9 cellular contexts compared by ENCODE assay signal in the genomic region with DNA sequence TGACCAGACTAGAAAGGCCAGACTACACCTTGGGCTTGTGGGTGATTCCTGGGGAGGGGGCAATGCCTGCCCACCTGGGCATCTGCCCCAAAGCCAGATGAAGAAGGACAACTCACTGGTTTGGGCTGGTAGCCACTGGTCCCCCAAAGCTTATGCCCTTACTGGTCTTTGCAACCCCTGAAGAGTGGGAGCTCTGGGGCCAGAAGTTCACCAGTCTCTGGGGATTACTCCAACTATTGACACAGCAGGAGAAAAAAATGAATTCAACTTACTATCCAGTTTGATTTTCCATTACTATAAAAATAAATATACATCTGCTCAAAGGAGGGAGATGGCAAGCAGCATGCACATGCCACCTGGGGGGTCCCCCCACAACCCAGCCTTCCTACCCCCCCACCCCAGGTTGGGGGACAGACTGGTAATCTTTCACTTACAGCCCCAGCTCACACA. TPM values are rescaled to one million over a fixed set of nuclear protein-coding genes. Genes with fewer than 3 reads are reported as not detected.
DNase-seq lines count a peak whose midpoint lies in the region; ATAC-seq, FAIRE-seq and TF ChIP-seq lines count a peak whose summit lies in the region.
"Had no signal": no experiment of that assay in that cellular context is flagged by ENCODE, and none has a peak within 500 bp of the region (broad histone marks: within the 10 kb centered on the region; RNA-seq: fewer than 3 reads in every experiment).

No MANE protein-coding gene starts in this region.

- H3K4me3 ChIP-seq in BE2C (ENCODE audit: low read depth, low read length) (peak overlapping the region; percentile 71), H1 (ENCODE audit: extremely low read depth in 1 of 4, insufficient read depth in 2 of 4, low read depth in 3 of 4, low read length in 4 of 4) (peak overlapping the region in 3 of 4 experiments; percentile 62 to 82 (median 62); a peak in 4 of 8 replicates)

- H4K91ac ChIP-seq in H1 (replicated peaks; ENCODE audit: insufficient read length, low read length) = no peak overlapping the region

- POLR2A ChIA-PET in H1 (lab: Charles Lee; ENCODE audit: partially characterized antibody) = interaction anchor here (1.0 to 13.5 kb wide), 9 partner anchors 10 to 219 kb away, joined by 3 to 355 read pairs (median 7); partner anchors contain the start of genes CD164L2 and IFI6

- FAIRE-seq in H1 (lab: Jason Lieb, UNC) (no peak), HTR-8/SVneo (lab: Jason Lieb, UNC) (no peak)

- no peak overlapping the region for H3K4ac ChIP-seq in H1 (replicated peaks; ENCODE audit: insufficient read length, low read depth, low read length)

- peak overlapping the region; percentile 91 for H3K4me3 Mint-ChIP-seq in nephron progenitor cell

- H3K4me1 Mint-ChIP-seq in nephron progenitor cell = no peaks in the 10 kb centered on the region

- TF ChIP-seq RAD21 in H1 (IDR thresholded peaks at IDR 0.05 in 1 of 2, conservative IDR thresholded peaks at IDR 0.05 in 1 of 2; ENCODE audit: low read depth in 2 of 2, low read length in 2 of 2) = no peak

- no peak overlapping the region for H3K14ac ChIP-seq in H1 (ENCODE audit: insufficient read length)

- no peaks in the 10 kb centered on the region for H3K36me3 ChIP-seq in BE2C
- H3K36me3 ChIP-seq in H1 (ENCODE audit: control insufficient read depth in 2 of 4, insufficient read depth in 4 of 4, low read length in 3 of 4) = no peaks in the 10 kb centered on the region

- H3K79me2 ChIP-seq in H1 (ENCODE audit: control insufficient read depth in 1 of 2, insufficient read depth in 2 of 2, low read length in 2 of 2) = peaks cover 5 to 62% of the 10 kb centered on the region in 2 experiments; a peak in 3 of 4 replicates

- no peak overlapping the region for H3K27ac ChIP-seq in H1 (ENCODE audit: low read depth, low read length)

- no peak overlapping the region for H3K23ac ChIP-seq in H1 (ENCODE audit: insufficient read length)

- TF ChIP-seq POLR2A in H1 (IDR thresholded peaks at IDR 0.05; ENCODE audit: control extremely low read depth in 1 of 2, low read depth in 2 of 2, low read length in 2 of 2) = no peak

- H3K27me3 ChIP-seq in BE2C (no peaks in the 10 kb centered on the region), H1 (replicated peaks in 1 of 4; ENCODE audit: control insufficient read depth in 3 of 4, extremely low read depth in 1 of 4, insufficient read depth in 3 of 4, low read length in 3 of 4) (no peaks in the 10 kb centered on the region)

- H3K9me3 Mint-ChIP-seq in nephron progenitor cell = no peaks in the 10 kb centered on the region

- peaks cover 20% of the 10 kb centered on the region for H3K79me1 ChIP-seq in H1 (ENCODE audit: low read depth, low read length)

- H2BK15ac ChIP-seq in H1 (ENCODE audit: low read length) = no peak overlapping the region

- H3K4me2 ChIP-seq in H1 (ENCODE audit: insufficient read depth in 1 of 2, low read depth in 2 of 2, low read length in 2 of 2) = 0 out of 4 replicates have a peak overlapping the region, but pooled peaks have one; percentile 74 to 95

- TF ChIP-seq EP300 in H1 (IDR thresholded peaks at IDR 0.05; ENCODE audit: borderline replicate concordance in 1 of 2, low read depth in 2 of 2, low read length in 2 of 2) = no peak

- H3K4me1 ChIP-seq in BE2C (peaks cover 29% of the 10 kb centered on the region), H1 (replicated peaks in 1 of 4; ENCODE audit: control insufficient read depth in 3 of 4, insufficient read depth in 4 of 4, low read length in 3 of 4) (peaks cover 26 to 53% (median 42%) of the 10 kb centered on the region in 4 experiments)

- no peak overlapping the region for H2AK5ac ChIP-seq in H1 (ENCODE audit: low read depth, low read length)

- peak overlapping the region; percentile 2; the same call in 1 of the 2 replicates for H2BK12ac ChIP-seq in H1 (ENCODE audit: low read depth, low read length)

- peaks cover 18 to 45% of the 10 kb centered on the region in 2 experiments for H4K20me1 ChIP-seq in H1 (replicated peaks in 1 of 2; ENCODE audit: control insufficient read depth in 1 of 2, insufficient read depth in 2 of 2, low read length in 2 of 2)

- no peaks in the 10 kb centered on the region for H3K36me3 Mint-ChIP-seq in nephron progenitor cell (ENCODE audit: low read depth)

- DNase-seq in BE2C (no peak), NCI-H2171 treated with DMSO at 0.1 percent for 48 hours (lab: John Stamatoyannopoulos, UW) (peak; percentile 62), H1 (ENCODE audit: low read depth in 1 of 2, low spot score in 2 of 2) (no peak), nephron progenitor cell (no peak), COLO668 (lab: John Stamatoyannopoulos, UW; ENCODE audit: unreplicated experiment) (no peak), HTR-8/SVneo (ENCODE audit: insufficient read length, low spot score) (no peak), occipital lobe (lab: John Stamatoyannopoulos, UW) (no peak)

- no peak for ATAC-seq in GM21737 (IDR thresholded peaks at IDR 0.05; ENCODE audit: unreplicated experiment)

- CTCF ChIA-PET in H1 (lab: Charles Lee; ENCODE audit: partially characterized antibody) = interaction anchor here (0.8 to 37.8 kb wide), 24 partner anchors 9 to 301 kb away, joined by 3 to 1807 read pairs (median 5); partner anchors contain the start of gene IFI6

- H4K5ac ChIP-seq in H1 (ENCODE audit: insufficient read length, low read depth, low read length) = no peak overlapping the region

- no peaks in the 10 kb centered on the region for H3K9me3 ChIP-seq in BE2C
- H3K9me3 ChIP-seq in H1 (ENCODE audit: insufficient read depth in 2 of 2, low read depth in 1 of 2, low read length in 1 of 2) = no peaks in the 10 kb centered on the region

- no peak overlapping the region for H3K18ac ChIP-seq in H1 (ENCODE audit: extremely low read depth, low read length)

- H2AFZ ChIP-seq in H1 (ENCODE audit: low read length) = no peak overlapping the region

- no peak overlapping the region for H2BK20ac ChIP-seq in H1 (ENCODE audit: low read length)

- no peak overlapping the region for H3K9ac ChIP-seq in H1 (replicated peaks in 1 of 4; ENCODE audit: extremely low read depth in 1 of 4, low read depth in 3 of 4, low read length in 3 of 4)

- no peak overlapping the region for H2BK5ac ChIP-seq in H1 (ENCODE audit: low read depth, low read length)

- H2BK120ac ChIP-seq in H1 (replicated peaks; ENCODE audit: low read depth, low read length) = no peak overlapping the region

- H3K56ac ChIP-seq in H1 (replicated peaks; ENCODE audit: insufficient read length, low read depth, low read length) = no peak overlapping the region

- H4K8ac ChIP-seq in H1 (ENCODE audit: extremely low read depth, insufficient read depth, low read length) = no peak overlapping the region

- peaks cover 11% of the 10 kb centered on the region for H3K23me2 ChIP-seq in H1 (ENCODE audit: low read depth, low read length)

- peak overlapping the region; percentile 94 for H3K27ac Mint-ChIP-seq in nephron progenitor cell

- no peaks in the 10 kb centered on the region for H3K27me3 Mint-ChIP-seq in nephron progenitor cell (ENCODE audit: low read depth, poor library complexity)

- TF ChIP-seq CTCF in BE2C (IDR thresholded peaks at IDR 0.05; ENCODE audit: low read depth, low read length) (no peak), H1 (IDR thresholded peaks at IDR 0.05; ENCODE audit: control extremely low read depth in 1 of 3, insufficient read depth in 1 of 3, low read depth in 1 of 3, low read length in 3 of 3) (no peak), nephron progenitor cell (IDR thresholded peaks at IDR 0.05) (no peak)

TF ChIP-seq in H1, 55 proteins besides CTCF, POLR2A, EP300 and RAD21:
- TF ChIP-seq KDM1A (IDR thresholded peaks at IDR 0.05; ENCODE audit: borderline replicate concordance, low read length) (no peak), ZNF274 (IDR thresholded peaks at IDR 0.05; ENCODE audit: borderline replicate concordance, extremely low read depth, low read length) (no peak), CHD1 (IDR thresholded peaks at IDR 0.05; ENCODE audit: low read depth, low read length) (no peak), CBX5 (IDR thresholded peaks at IDR 0.05; ENCODE audit: low read depth, low read length) (no peak), HDAC2 (IDR thresholded peaks at IDR 0.05; ENCODE audit: borderline replicate concordance in 1 of 2, low read depth in 2 of 2, low read length in 2 of 2) (no peak), RFX5 (IDR thresholded peaks at IDR 0.05; ENCODE audit: borderline replicate concordance, low read depth, low read length) (no peak), YY1 (IDR thresholded peaks at IDR 0.05; ENCODE audit: low read depth, low read length) (no peak), GTF2F1 (IDR thresholded peaks at IDR 0.05; ENCODE audit: borderline replicate concordance, low read depth, low read length) (no peak), CREB1 (IDR thresholded peaks at IDR 0.05) (no peak), RBBP5 (IDR thresholded peaks at IDR 0.05; ENCODE audit: borderline replicate concordance, low read depth, low read length) (no peak), CEBPB (IDR thresholded peaks at IDR 0.05; ENCODE audit: low read depth, low read length) (no peak), HDAC6 (IDR thresholded peaks at IDR 0.05; ENCODE audit: low read depth, low read length) (no peak)

RNA-seq across cellular contexts. Expression of gene AHDC1, which starts 2.6 kb away (rescaled TPM):
- 49.9 TPM for polyA plus RNA-seq in BE2C (2012; ENCODE audit: insufficient read depth, insufficient read length, low read depth)
- total RNA-seq in H1 (2021; fragmentation: NEBNext Ultra II Directional; extraction: Animal tissue kit (Norgen Biotek cat#: 25700)) = 35.1 and 39.4 TPM in 2 replicates
- polyA plus RNA-seq in H1 (2011; rRNA removed) = 4.4 and 8.6 TPM in 2 replicates
- 3.3 TPM for polyA plus RNA-seq in H1 (2011; cell fraction: cytosol; rRNA removed)
- 17.1 TPM for polyA plus RNA-seq in H1 (2011; cell fraction: nucleus; rRNA removed)
- 18.4 to 23.0 TPM (median 21.1 TPM) in 4 replicates for polyA plus RNA-seq in H1 (2012, experiment 1 of 2)
- 17.0 TPM for polyA plus RNA-seq in H1 (2012, experiment 2 of 2)
- polyA plus RNA-seq in H1 (2013, experiment 1 of 2) = 11.2 TPM
- polyA plus RNA-seq in H1 (2013, experiment 2 of 2) = 11.1 TPM
- 4.4 and 6.1 TPM in 2 replicates for polyA minus RNA-seq in H1 (2011; rRNA and poly(A)+ RNA removed)
- 11.9 TPM for polyA minus RNA-seq in H1 (2011; cell fraction: cytosol; rRNA and poly(A)+ RNA removed)
- polyA minus RNA-seq in H1 (2011; cell fraction: nucleus; rRNA and poly(A)+ RNA removed) = 10.5 TPM
- 11.9 TPM for total RNA-seq in occipital lobe

RNA-seq across cellular contexts. Expression of gene FGR, which starts 33.6 kb away (rescaled TPM):
- not detected for polyA plus RNA-seq in BE2C (2012; ENCODE audit: insufficient read depth, insufficient read length, low read depth)
- 0.22 and 0.36 TPM in 2 replicates for total RNA-seq in H1 (2021; fragmentation: NEBNext Ultra II Directional; extraction: Animal tissue kit (Norgen Biotek cat#: 25700))
- polyA plus RNA-seq in H1 (2011; rRNA removed) = 0.86 and 0.95 TPM in 2 replicates
- polyA plus RNA-seq in H1 (2011; cell fraction: cytosol; rRNA removed) = 0.62 TPM
- polyA plus RNA-seq in H1 (2011; cell fraction: nucleus; rRNA removed) = 1.6 TPM
- 0.39 to 0.50 TPM (median 0.42 TPM) in 3 of 4 replicates, not detected in the other for polyA plus RNA-seq in H1 (2012, experiment 1 of 2)
- polyA plus RNA-seq in H1 (2012, experiment 2 of 2) = 0.18 TPM
- 0.34 TPM for polyA plus RNA-seq in H1 (2013, experiment 1 of 2)
- 0.33 TPM for polyA plus RNA-seq in H1 (2013, experiment 2 of 2)
- 0.57 and 1.2 TPM in 2 replicates for polyA minus RNA-seq in H1 (2011; rRNA and poly(A)+ RNA removed)
- polyA minus RNA-seq in H1 (2011; cell fraction: cytosol; rRNA and poly(A)+ RNA removed) = not detected
- 0.60 TPM for polyA minus RNA-seq in H1 (2011; cell fraction: nucleus; rRNA and poly(A)+ RNA removed)
- total RNA-seq in occipital lobe = 0.78 TPM
- total RNA-seq: HT1080 had no signal
